In the genomic region with DNA sequence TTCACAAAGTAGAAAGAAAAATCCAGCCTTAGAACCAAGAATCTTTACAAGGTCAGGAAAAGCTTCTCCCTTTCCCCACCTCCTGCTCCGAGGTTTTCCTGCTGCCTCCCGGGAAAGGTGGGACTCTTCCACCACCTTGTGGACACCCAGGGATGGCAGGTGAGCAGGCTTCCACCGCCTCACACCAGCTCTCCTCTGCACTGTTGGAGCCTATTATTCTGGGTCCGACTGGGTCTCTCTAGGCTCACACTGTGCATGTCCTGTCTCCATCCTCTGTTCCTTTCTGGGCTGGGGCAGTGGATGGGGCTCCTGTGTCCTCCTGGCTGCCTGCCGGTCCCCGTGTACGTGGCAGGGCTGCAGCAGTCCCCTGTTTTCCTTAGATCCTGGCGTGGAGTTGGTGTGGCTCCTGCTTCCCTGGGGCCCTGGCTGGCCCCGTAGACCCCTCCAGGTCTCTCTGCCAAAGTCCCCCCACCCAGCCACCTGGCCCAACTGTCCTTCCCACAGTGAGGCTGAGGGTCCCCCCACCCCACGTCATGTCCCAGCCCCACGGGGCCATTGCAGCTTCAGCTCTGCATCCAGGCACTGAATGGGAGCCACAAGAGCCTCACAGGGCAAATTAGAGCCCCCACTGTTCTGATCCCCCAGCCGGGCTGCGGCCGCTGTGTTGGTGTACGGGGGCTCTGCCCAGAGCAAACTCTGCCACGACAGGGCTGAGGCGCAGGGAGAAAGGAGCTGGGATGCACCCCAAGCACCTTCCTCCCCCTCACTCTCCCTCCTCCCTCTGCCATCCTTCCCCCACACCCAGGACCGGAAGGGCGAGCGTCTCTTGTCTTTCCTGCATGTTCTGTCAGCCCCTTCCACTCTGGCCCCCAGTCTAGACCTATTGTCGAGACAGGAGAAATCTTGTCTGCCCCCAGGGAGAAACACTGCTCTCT, we compare ENCODE assay signal across 7 cellular contexts.
DNase-seq lines count a peak whose midpoint lies in the region; FAIRE-seq and TF ChIP-seq lines count a peak whose summit lies in the region.

No MANE protein-coding gene starts in this region.

- peak; percentile 94 for FAIRE-seq in islet of Langerhans (lab: Jason Lieb, UNC)

- H3K4me3 ChIP-seq in cardiac fibroblast (replicated peaks in 1 of 2; ENCODE audit: low read depth in 2 of 2, low read length in 2 of 2): no peak overlapping the region

- DNase-seq in NCI-H1417 treated with DMSO at 0.1 percent for 48 hours (lab: John Stamatoyannopoulos, UW): peak; percentile 6
- DNase-seq in T1000 (lab: John Stamatoyannopoulos, UW): peak; percentile 79
- peak; percentile 84 to 86 for DNase-seq in cardiac fibroblast (ENCODE audit: low read depth in 2 of 2)
- DNase-seq in stimulated activated CD4-positive, alpha-beta T cell treated with anti-CD3 and anti-CD28 coated beads, Interleukin-1b, Interleukin-23, amount 100 ng/mL, for 48 hours: peak; percentile 46
- no peak for DNase-seq in GF-D8 (lab: John Stamatoyannopoulos, UW)

- TF ChIP-seq CTCF in GM12874 (IDR thresholded peaks at IDR 0.05; ENCODE audit: insufficient read depth, low read depth, low read length) (peak; percentile 67), cardiac fibroblast (IDR thresholded peaks at IDR 0.05; ENCODE audit: low read depth, low read length) (peak; percentile 95)
